Comparison of ENCODE assay signal across 1 cellular context in the genomic region with DNA sequence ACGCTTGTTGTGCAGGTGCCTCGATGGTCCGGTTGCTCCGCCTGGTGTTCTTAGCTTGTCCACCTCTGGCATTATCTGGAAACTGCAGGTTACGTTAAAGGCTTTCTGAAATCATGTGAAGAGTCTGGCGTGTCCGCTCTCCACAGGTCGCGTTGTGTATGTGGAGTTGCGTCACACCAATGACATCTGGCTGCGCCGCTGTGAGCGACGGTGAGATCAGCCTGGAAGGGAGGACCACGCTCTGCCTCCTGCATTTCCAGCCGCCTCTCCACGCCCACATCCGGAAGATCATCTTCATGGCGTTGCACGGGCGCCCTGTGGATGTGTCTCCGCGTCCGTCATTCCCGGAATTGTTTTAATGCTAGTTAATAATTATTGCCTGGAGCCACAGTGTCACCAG.
TF ChIP-seq lines count a peak whose summit lies in the region.

No MANE protein-coding gene starts in this region.

TF ChIP-seq in SK-N-SH treated with all-trans-retinoic acid at 6 μM for 48 hours, 23 proteins besides CTCF, POLR2A, EP300 and RAD21 (continued from another document):
- TF ChIP-seq ZC3H10 (CRISPR knock-in tag; IDR thresholded peaks at IDR 0.05) (no peak), GLIS3 (CRISPR knock-in tag; IDR thresholded peaks at IDR 0.05) (no peak)
TF ChIP-seq in SK-N-SH treated with all-trans-retinoic acid at 6 μM for 48 hours: peak in this region for 0.
